Comparison of ENCODE assay signal across 25 cellular contexts in the genomic region with DNA sequence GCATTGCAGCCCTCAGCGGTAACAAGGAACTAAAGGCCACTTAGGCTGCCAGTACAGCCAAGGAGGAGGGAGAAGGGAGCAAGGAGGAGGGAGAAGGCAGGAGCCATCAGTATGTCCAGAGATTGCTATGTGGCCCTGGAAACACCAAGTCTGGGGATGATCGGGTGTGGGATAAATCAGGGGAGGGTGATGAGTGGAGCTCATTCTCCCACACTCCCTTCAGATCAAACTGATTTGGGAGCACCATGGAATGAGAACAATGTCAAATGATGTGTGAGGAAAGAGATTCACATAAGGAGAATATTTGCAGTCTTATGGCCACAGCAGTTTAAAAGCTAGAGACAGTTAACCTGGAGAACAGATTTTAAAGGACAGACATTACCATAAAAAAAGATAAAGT.
"Had no signal": no experiment of that assay in that cellular context is flagged by ENCODE, and none has a peak within 500 bp of the region (broad histone marks: within the 10 kb centered on the region; RNA-seq: fewer than 3 reads in every experiment).

No MANE protein-coding gene starts in this region.

- H3K36me3 ChIP-seq: colonic mucosa, gastrocnemius medialis, lower lobe of right lung, prostate gland, right atrium auricular region, sigmoid colon, tibial artery had no signal

- H3K27me3 ChIP-seq: colonic mucosa, gastrocnemius medialis, right atrium auricular region, sigmoid colon, testis, tibial artery had no signal

- ATAC-seq: esophagus mucosa; gastrocnemius medialis; left ventricle myocardium superior; lower lobe of right lung; mucosa of descending colon; natural killer cell treated with Interleukin-12 subunit alpha and Interleukin-12 subunit beta and Interleukin-15 and Interleukin-18, amount 100 ng/mL, for 72 hours; stimulated activated effector memory CD8-positive, alpha-beta T cell treated with anti-CD3 and anti-CD28 coated beads, Interleukin-12 subunit alpha, Interleukin-12 subunit beta, amount 100 ng/mL, for 72 hours had no signal

- FAIRE-seq: keratinocyte had no signal

- H3K27ac ChIP-seq: colonic mucosa, epithelial cell of prostate, gastrocnemius medialis, lower lobe of right lung, prostate gland, right atrium auricular region, sigmoid colon, testis, tibial artery had no signal

- H3K4me3 ChIP-seq: colonic mucosa, gastrocnemius medialis, lower lobe of right lung, mucosa of descending colon, prostate gland, right atrium auricular region, sigmoid colon, testis, tibial artery had no signal

- H3K4me1 ChIP-seq: colonic mucosa, lower lobe of right lung, prostate gland, testis, tibial artery had no signal

- DNase-seq: colonic mucosa; effector CD8-positive, alpha-beta T cell; endodermal cell; foreskin fibroblast; gastrocnemius medialis; head of caudate nucleus; left ventricle myocardium superior; lower lobe of right lung; mucosa of descending colon; naive B cell; nucleus accumbens; sigmoid colon; stimulated activated CD4-positive, alpha-beta T cell treated with anti-CD3 and anti-CD28 coated beads, Interleukin-2, amount 100 ng/mL, for 24 hours; stimulated activated CD4-positive, alpha-beta T cell treated with anti-CD3 and anti-CD28 coated beads, Interleukin-4, amount 100 ng/mL, for 24 hours; stimulated activated naive CD4-positive, alpha-beta T cell treated with Interleukin-2 at 50 U/mL for 16 hours; substantia nigra; testis; tibial artery had no signal

- H3K9me3 ChIP-seq: colonic mucosa, gastrocnemius medialis, lower lobe of right lung, mucosa of descending colon, prostate gland, right atrium auricular region, sigmoid colon, testis, tibial artery had no signal
